ENCODE assay signal across 1 cellular context in the genomic region with DNA sequence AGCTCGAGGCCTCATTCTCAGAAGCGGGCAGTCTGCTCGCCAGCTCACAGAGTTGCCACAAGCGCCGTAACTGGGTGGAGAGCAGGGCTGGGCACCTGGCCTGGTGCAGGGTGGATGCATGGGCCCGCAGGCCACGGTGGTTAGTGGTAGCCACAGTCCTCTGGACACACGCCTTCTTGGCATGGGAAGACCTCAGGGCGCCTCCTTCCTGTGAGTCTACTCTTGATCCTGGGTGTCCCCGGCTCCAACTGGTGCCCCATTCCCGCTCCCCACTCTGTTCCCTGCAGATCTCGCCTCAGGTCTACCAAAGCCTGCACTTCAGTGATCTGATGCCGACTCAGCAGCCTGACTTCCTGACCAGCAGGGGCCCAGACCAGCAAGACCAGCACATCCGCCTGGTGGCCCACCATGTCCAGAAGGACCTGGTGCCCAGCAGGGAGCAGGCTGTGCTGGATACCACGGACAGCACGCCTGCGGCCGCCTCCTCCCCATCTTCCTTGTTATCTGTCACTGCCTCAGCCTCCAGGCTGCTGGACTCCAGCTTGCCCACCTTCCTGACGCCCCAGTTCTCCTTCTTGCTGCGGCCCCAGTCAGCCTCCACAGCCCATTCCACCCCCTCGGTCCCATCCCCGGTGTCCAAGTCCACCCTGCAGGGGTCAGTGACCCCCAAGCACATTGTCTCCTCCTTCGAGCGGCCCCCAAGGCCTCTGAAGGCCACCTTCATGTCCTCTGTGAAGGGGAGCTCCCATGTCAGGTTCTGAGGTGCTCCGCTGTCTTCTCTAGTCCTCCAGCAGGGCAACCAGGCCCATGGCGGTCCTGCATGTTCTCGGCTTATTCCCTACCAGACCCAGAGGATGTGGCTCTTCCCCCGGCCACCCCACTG.
TF ChIP-seq lines count a peak whose summit lies in the region.

No MANE protein-coding gene starts in this region.

TF ChIP-seq in HepG2, 621 proteins besides CTCF, POLR2A, EP300 and RAD21:
- TF ChIP-seq, protein P1, sequence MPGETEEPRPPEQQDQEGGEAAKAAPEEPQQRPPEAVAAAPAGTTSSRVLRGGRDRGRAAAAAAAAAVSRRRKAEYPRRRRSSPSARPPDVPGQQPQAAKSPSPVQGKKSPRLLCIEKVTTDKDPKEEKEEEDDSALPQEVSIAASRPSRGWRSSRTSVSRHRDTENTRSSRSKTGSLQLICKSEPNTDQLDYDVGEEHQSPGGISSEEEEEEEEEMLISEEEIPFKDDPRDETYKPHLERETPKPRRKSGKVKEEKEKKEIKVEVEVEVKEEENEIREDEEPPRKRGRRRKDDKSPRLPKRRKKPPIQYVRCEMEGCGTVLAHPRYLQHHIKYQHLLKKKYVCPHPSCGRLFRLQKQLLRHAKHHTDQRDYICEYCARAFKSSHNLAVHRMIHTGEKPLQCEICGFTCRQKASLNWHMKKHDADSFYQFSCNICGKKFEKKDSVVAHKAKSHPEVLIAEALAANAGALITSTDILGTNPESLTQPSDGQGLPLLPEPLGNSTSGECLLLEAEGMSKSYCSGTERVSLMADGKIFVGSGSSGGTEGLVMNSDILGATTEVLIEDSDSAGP (CRISPR knock-in tag; IDR thresholded peaks at IDR 0.05; ENCODE audit: borderline replicate concordance), result peak; percentile 38; the same call in 1 of the 2 replicates
- TF ChIP-seq AGO2 (optimal IDR thresholded peaks at IDR 0.05; ENCODE audit: low read depth, low read length), result no peak
- TF ChIP-seq HNRNPUL1 (IDR thresholded peaks at IDR 0.05; ENCODE audit: low read depth, low read length), result no peak
- TF ChIP-seq MAFF (IDR thresholded peaks at IDR 0.05; ENCODE audit: low read depth, low read length), result 0 out of 2 replicates have a peak, but pooled peaks have one; percentile 14
- TF ChIP-seq ZNF263 (CRISPR knock-in tag; IDR thresholded peaks at IDR 0.05), result 0 out of 2 replicates have a peak, but pooled peaks have one; percentile 36
- TF ChIP-seq, protein P2, sequence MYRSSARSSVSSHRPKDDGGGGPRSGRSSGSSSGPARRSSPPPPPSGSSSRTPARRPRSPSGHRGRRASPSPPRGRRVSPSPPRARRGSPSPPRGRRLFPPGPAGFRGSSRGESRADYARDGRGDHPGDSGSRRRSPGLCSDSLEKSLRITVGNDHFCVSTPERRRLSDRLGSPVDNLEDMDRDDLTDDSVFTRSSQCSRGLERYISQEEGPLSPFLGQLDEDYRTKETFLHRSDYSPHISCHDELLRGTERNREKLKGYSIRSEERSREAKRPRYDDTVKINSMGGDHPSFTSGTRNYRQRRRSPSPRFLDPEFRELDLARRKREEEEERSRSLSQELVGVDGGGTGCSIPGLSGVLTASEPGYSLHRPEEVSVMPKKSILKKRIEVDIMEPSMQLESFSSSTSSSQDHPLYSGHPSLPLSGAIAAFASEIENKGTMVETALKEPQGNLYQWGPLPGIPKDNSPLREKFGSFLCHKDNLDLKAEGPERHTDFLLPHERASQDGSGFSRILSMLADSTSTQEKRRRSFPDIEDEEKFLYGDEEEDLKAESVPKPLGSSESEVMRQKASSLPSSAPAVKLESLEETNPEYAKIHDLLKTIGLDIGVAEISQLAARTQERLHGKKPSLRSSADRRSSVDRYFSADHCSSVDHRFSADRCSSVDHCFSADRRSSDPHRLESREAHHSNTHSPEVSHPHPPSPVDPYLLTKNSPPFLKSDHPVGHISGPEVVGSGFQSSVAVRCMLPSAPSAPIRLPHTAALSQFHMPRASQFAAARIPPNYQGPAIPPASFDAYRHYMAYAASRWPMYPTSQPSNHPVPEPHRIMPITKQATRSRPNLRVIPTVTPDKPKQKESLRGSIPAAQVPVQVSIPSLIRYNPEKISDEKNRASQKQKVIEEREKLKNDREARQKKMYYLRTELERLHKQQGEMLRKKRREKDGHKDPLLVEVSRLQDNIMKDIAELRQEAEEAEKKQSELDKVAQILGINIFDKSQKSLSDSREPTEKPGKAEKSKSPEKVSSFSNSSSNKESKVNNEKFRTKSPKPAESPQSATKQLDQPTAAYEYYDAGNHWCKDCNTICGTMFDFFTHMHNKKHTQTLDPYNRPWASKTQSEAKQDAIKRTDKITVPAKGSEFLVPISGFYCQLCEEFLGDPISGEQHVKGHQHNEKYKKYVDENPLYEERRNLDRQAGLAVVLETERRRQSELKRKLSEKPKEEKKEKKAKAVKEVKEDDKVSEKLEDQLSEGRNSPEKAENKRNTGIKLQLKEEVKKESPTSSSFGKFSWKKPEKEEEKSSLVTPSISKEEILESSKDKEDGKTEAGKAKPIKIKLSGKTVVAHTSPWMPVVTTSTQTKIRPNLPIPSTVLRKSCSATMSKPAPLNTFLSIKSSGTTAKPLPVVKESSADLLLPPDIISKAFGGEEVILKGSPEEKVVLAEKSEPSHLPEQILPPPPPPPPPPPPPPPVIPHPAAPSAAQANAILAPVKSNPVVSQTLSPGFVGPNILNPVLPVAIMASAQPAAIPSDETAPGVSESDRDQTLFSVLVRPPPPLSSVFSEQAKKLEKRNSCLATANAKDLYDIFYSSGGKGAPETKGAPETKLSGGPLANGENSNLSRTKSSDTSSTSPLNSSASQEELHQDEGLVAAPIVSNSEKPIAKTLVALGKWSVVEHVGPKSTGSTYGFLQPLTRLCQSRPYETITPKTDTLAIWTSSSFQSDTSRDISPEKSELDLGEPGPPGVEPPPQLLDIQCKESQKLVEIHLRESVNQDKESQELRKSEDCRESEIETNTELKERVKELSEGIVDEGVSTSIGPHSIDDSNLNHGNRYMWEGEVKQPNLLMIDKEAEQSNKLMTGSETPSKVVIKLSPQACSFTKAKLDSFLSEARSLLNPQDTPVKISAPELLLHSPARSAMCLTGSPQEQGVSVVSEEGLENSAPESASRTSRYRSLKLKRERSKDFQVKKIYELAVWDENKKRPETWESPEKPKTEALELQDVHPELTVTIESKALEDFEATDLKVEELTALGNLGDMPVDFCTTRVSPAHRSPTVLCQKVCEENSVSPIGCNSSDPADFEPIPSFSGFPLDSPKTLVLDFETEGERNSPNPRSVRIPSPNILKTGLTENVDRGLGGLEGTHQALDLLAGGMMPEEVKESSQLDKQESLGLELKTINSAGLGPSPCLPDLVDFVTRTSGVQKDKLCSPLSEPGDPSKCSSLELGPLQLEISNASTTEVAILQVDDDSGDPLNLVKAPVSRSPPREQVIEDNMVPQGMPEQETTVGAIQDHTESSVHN (CRISPR knock-in tag; IDR thresholded peaks at IDR 0.05), result 0 out of 2 replicates have a peak, but pooled peaks have one; percentile 42
- TF ChIP-seq, protein P3, sequence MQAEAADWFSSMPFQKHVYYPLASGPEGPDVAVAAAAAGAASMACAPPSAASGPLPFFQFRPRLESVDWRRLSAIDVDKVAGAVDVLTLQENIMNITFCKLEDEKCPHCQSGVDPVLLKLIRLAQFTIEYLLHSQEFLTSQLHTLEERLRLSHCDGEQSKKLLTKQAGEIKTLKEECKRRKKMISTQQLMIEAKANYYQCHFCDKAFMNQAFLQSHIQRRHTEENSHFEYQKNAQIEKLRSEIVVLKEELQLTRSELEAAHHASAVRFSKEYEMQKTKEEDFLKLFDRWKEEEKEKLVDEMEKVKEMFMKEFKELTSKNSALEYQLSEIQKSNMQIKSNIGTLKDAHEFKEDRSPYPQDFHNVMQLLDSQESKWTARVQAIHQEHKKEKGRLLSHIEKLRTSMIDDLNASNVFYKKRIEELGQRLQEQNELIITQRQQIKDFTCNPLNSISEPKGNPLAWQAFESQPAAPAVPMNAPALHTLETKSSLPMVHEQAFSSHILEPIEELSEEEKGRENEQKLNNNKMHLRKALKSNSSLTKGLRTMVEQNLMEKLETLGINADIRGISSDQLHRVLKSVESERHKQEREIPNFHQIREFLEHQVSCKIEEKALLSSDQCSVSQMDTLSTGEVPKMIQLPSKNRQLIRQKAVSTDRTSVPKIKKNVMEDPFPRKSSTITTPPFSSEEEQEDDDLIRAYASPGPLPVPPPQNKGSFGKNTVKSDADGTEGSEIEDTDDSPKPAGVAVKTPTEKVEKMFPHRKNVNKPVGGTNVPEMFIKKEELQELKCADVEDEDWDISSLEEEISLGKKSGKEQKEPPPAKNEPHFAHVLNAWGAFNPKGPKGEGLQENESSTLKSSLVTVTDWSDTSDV (CRISPR knock-in tag; IDR thresholded peaks at IDR 0.05), result peak; percentile 64; the same call in 1 of the 2 replicates
- peak in 1 of 2 experiments; percentile 25; a peak in 3 of 4 replicates for TF ChIP-seq MAFK (conservative IDR thresholded peaks at IDR 0.05 in 1 of 2, IDR thresholded peaks at IDR 0.05 in 1 of 2; ENCODE audit: low read length in 2 of 2)
